8 cellular contexts compared by ENCODE assay signal in the genomic region with DNA sequence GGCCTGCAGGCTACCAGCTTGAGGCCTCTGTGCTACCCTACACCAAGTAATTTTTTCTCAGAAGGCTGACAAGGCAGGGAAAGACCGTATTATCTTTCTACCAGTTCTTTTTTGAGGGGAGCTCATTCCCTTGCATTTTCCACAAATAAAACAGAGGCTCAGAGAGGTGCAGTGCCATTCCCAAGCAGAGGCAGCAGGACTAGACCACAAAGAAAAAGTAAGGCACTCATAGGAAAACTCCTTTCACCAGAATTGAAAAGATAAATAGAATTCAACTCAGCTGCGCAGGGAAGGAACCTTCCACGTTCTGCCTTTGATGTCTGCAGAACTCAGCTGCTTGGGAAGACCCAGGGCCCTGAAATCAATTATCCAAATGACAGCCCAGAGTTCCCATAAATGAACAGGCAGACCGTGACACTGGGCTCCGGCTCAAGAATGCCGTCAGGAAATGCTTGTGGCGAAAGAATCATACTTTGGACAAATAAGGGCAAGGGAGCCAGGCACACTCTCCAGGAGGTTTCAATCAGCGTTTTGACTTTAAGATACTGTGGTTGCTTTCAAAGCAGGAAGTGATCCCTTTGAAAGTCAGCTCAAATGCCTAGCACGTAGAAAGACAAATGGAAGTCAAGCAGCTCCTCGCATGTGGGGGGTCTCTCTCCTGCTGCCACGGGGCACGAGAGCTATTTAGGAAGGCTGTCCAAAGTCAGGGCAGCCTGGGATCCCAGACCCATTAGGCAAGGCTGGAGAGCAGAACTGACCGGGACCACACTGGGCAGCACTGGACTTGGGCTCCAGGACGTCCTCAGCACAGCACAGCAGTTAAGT. TPM values are rescaled to one million over a fixed set of nuclear protein-coding genes. Genes with fewer than 3 reads are reported as not detected.
DNase-seq lines count a peak whose midpoint lies in the region; ATAC-seq, FAIRE-seq and TF ChIP-seq lines count a peak whose summit lies in the region.

No MANE protein-coding gene starts in this region.

- POLR2A ChIA-PET in activated CD4-positive, alpha-beta memory T cell treated with anti-CD3 and anti-CD28 coated beads, Interleukin-2, amount 10 ng/mL, durations not matched to agents 7 days and 5 days (lab: Charles Lee): interaction anchor here (1.0 kb wide), 1 partner anchor 14 kb away, joined by 6 read pairs; the partner anchor contains the start of genes KCTD10 and UBE3B
- POLR2A ChIA-PET in activated CD4-positive, alpha-beta memory T cell treated with anti-CD3 and anti-CD28 coated beads for 36 hours (lab: Charles Lee): no interaction called here

- H3K36me3 Mint-ChIP-seq in activated CD4-positive, alpha-beta memory T cell treated with anti-CD3 and anti-CD28 coated beads, Interleukin-2, amount 10 ng/mL, durations not matched to agents 7 days and 5 days (ENCODE audit: low read depth): peaks cover 17% of the 10 kb centered on the region
- H3K36me3 Mint-ChIP-seq in activated CD4-positive, alpha-beta memory T cell treated with anti-CD3 and anti-CD28 coated beads for 36 hours: peaks cover 8% of the 10 kb centered on the region
- peaks cover 14% of the 10 kb centered on the region for H3K36me3 Mint-ChIP-seq in natural killer cell treated with Interleukin-12 subunit alpha and Interleukin-12 subunit beta and Interleukin-15 and Interleukin-18, amount 100 ng/mL, for 72 hours

- in situ Hi-C loops in G401 (cut with HindIII; ENCODE audit: low sequenced_read_pairs): no loop called here

- H3K27me3 Mint-ChIP-seq in activated CD4-positive, alpha-beta memory T cell treated with anti-CD3 and anti-CD28 coated beads, Interleukin-2, amount 10 ng/mL, durations not matched to agents 7 days and 5 days: no peaks in the 10 kb centered on the region
- H3K27me3 Mint-ChIP-seq in activated CD4-positive, alpha-beta memory T cell treated with anti-CD3 and anti-CD28 coated beads for 36 hours: no peaks in the 10 kb centered on the region
- H3K27me3 Mint-ChIP-seq in natural killer cell treated with Interleukin-12 subunit alpha and Interleukin-12 subunit beta and Interleukin-15 and Interleukin-18, amount 100 ng/mL, for 72 hours: no peaks in the 10 kb centered on the region

- CTCF ChIA-PET in activated CD4-positive, alpha-beta memory T cell treated with anti-CD3 and anti-CD28 coated beads, Interleukin-2, amount 10 ng/mL, durations not matched to agents 7 days and 5 days (lab: Charles Lee): interaction anchor here (0.6 to 0.9 kb wide), 2 partner anchors 11 to 14 kb away, joined by 3 to 4 read pairs; no protein-coding TSS in a partner anchor
- CTCF ChIA-PET in activated CD4-positive, alpha-beta memory T cell treated with anti-CD3 and anti-CD28 coated beads for 36 hours (lab: Charles Lee): interaction anchor here (0.8 to 3.6 kb wide), 4 partner anchors 29 to 312 kb away, joined by 3 to 15 read pairs (median 4); no protein-coding TSS in a partner anchor

- FAIRE-seq in D721Med (lab: Jason Lieb, UNC): no peak

- no peak for TF ChIP-seq CTCF in D721Med (IDR thresholded peaks at IDR 0.05; ENCODE audit: insufficient read depth, missing control alignments)

- H3K9me3 Mint-ChIP-seq in activated CD4-positive, alpha-beta memory T cell treated with anti-CD3 and anti-CD28 coated beads, Interleukin-2, amount 10 ng/mL, durations not matched to agents 7 days and 5 days: no peaks in the 10 kb centered on the region
- no peaks in the 10 kb centered on the region for H3K9me3 Mint-ChIP-seq in activated CD4-positive, alpha-beta memory T cell treated with anti-CD3 and anti-CD28 coated beads for 36 hours
- H3K9me3 Mint-ChIP-seq in natural killer cell treated with Interleukin-12 subunit alpha and Interleukin-12 subunit beta and Interleukin-15 and Interleukin-18, amount 100 ng/mL, for 72 hours: no peaks in the 10 kb centered on the region

- peak overlapping the region; percentile 50 for H3K27ac Mint-ChIP-seq in activated CD4-positive, alpha-beta memory T cell treated with anti-CD3 and anti-CD28 coated beads, Interleukin-2, amount 10 ng/mL, durations not matched to agents 7 days and 5 days
- no peak overlapping the region for H3K27ac Mint-ChIP-seq in activated CD4-positive, alpha-beta memory T cell treated with anti-CD3 and anti-CD28 coated beads for 36 hours
- H3K27ac Mint-ChIP-seq in natural killer cell treated with Interleukin-12 subunit alpha and Interleukin-12 subunit beta and Interleukin-15 and Interleukin-18, amount 100 ng/mL, for 72 hours: peak overlapping the region; percentile 93 to 95

- ATAC-seq in natural killer cell treated with Interleukin-12 subunit alpha and Interleukin-12 subunit beta and Interleukin-15 and Interleukin-18, amount 100 ng/mL, for 72 hours: no peak

- H3K4me3 Mint-ChIP-seq in activated CD4-positive, alpha-beta memory T cell treated with anti-CD3 and anti-CD28 coated beads, Interleukin-2, amount 10 ng/mL, durations not matched to agents 7 days and 5 days: no peak overlapping the region
- H3K4me3 Mint-ChIP-seq in activated CD4-positive, alpha-beta memory T cell treated with anti-CD3 and anti-CD28 coated beads for 36 hours: no peak overlapping the region
- peak overlapping the region; percentile 30 for H3K4me3 Mint-ChIP-seq in natural killer cell treated with Interleukin-12 subunit alpha and Interleukin-12 subunit beta and Interleukin-15 and Interleukin-18, amount 100 ng/mL, for 72 hours

- intact Hi-C loops in activated CD4-positive, alpha-beta memory T cell treated with anti-CD3 and anti-CD28 coated beads for 36 hours (cut with micrococcal nuclease): loop anchor here (2.0 kb wide), 1 partner anchor 14 kb away; the partner anchor contains the start of genes KCTD10 and UBE3B

- peaks cover 48% of the 10 kb centered on the region for H3K4me1 Mint-ChIP-seq in activated CD4-positive, alpha-beta memory T cell treated with anti-CD3 and anti-CD28 coated beads, Interleukin-2, amount 10 ng/mL, durations not matched to agents 7 days and 5 days
- H3K4me1 Mint-ChIP-seq in activated CD4-positive, alpha-beta memory T cell treated with anti-CD3 and anti-CD28 coated beads for 36 hours (ENCODE audit: low read depth): peaks cover 41% of the 10 kb centered on the region
- H3K4me1 Mint-ChIP-seq in natural killer cell treated with Interleukin-12 subunit alpha and Interleukin-12 subunit beta and Interleukin-15 and Interleukin-18, amount 100 ng/mL, for 72 hours (ENCODE audit: low read depth in 2 of 2): peaks cover 72 to 89% of the 10 kb centered on the region in 2 donors

- DNase-seq in activated CD4-positive, alpha-beta memory T cell treated with anti-CD3 and anti-CD28 coated beads, Interleukin-2, amount 10 ng/mL, durations not matched to agents 7 days and 5 days: no peak
- no peak for DNase-seq in activated CD4-positive, alpha-beta memory T cell treated with anti-CD3 and anti-CD28 coated beads for 36 hours
- DNase-seq in T1000 (lab: John Stamatoyannopoulos, UW) (peak; percentile 24), fibroblast of peridontal ligament (ENCODE audit: extremely low read depth) (peak; percentile 99), D721Med (ENCODE audit: insufficient read length, low spot score) (no peak), NCI-H345 treated with DMSO at 0.1 percent for 48 hours (lab: John Stamatoyannopoulos, UW; ENCODE audit: unreplicated experiment) (no peak), G401 (ENCODE audit: low spot score) (no peak)
- DNase-seq in natural killer cell treated with Interleukin-12 subunit alpha and Interleukin-12 subunit beta and Interleukin-15 and Interleukin-18, amount 100 ng/mL, for 72 hours (ENCODE audit: low spot score): no peak

RNA-seq across cellular contexts. Expression of gene KCTD10, which starts 14.0 kb away (rescaled TPM):
- total RNA-seq in activated CD4-positive, alpha-beta memory T cell treated with anti-CD3 and anti-CD28 coated beads, Interleukin-2, amount 10 ng/mL, durations not matched to agents 7 days and 5 days: 10 to 100 TPM; 44.1 to 45.2 TPM
- 10 to 100 TPM; 36.2 to 40.3 TPM for total RNA-seq in activated CD4-positive, alpha-beta memory T cell treated with anti-CD3 and anti-CD28 coated beads for 36 hours
- total RNA-seq in natural killer cell treated with Interleukin-12 subunit alpha and Interleukin-12 subunit beta and Interleukin-15 and Interleukin-18, amount 100 ng/mL, for 72 hours: 10 to 100 TPM; 49.9 to 92.0 TPM
- total RNA-seq in G401 (2014; rRNA removed; shearing (Covaris generic)): 46.4 and 59.2 TPM in 2 replicates

RNA-seq across cellular contexts. Expression of gene UBE3B, which starts 14.4 kb away (rescaled TPM):
- total RNA-seq in activated CD4-positive, alpha-beta memory T cell treated with anti-CD3 and anti-CD28 coated beads, Interleukin-2, amount 10 ng/mL, durations not matched to agents 7 days and 5 days: 10 to 100 TPM; 35.2 to 37.5 TPM
- total RNA-seq in activated CD4-positive, alpha-beta memory T cell treated with anti-CD3 and anti-CD28 coated beads for 36 hours: 10 to 100 TPM; 29.8 to 32.3 TPM
- 10 to 100 TPM; 38.9 to 39.2 TPM for total RNA-seq in natural killer cell treated with Interleukin-12 subunit alpha and Interleukin-12 subunit beta and Interleukin-15 and Interleukin-18, amount 100 ng/mL, for 72 hours
- 20.3 and 37.8 TPM in 2 replicates for total RNA-seq in G401 (2014; rRNA removed; shearing (Covaris generic))

Comparison
In these comparisons a context has a peak if more than half of its experiments do, and no peak if none do; other contexts are left out.
1. DNase-seq: peak in T1000 (single experiment) and fibroblast of peridontal ligament (single experiment); none in activated CD4-positive, alpha-beta memory T cell treated with anti-CD3 and anti-CD28 coated beads, Interleukin-2, amount 10 ng/mL, durations not matched to agents 7 days and 5 days (single experiment), activated CD4-positive, alpha-beta memory T cell treated with anti-CD3 and anti-CD28 coated beads for 36 hours (single experiment), natural killer cell treated with Interleukin-12 subunit alpha and Interleukin-12 subunit beta and Interleukin-15 and Interleukin-18, amount 100 ng/mL, for 72 hours (single experiment), D721Med (single experiment), NCI-H345 treated with DMSO at 0.1 percent for 48 hours (single experiment) and G401 (single experiment).